ENCODE assay signal across 1 cellular context in genomic region chr5:603081-603998, GRCh38.
TF ChIP-seq lines count a peak whose summit lies in the region.

No MANE protein-coding gene starts in this region.

TF ChIP-seq in IMR-90, 13 proteins besides CTCF, POLR2A, EP300 and RAD21:
- TF ChIP-seq RFX5 (IDR thresholded peaks at IDR 0.05; ENCODE audit: low read depth, low read length), result no peak
- TF ChIP-seq CHD1 (IDR thresholded peaks at IDR 0.05; ENCODE audit: low read depth, low read length), result no peak
- TF ChIP-seq USF2 (IDR thresholded peaks at IDR 0.05; ENCODE audit: low read depth, low read length), result no peak
- no peak for TF ChIP-seq MXI1 (IDR thresholded peaks at IDR 0.05; ENCODE audit: borderline replicate concordance, low read depth, low read length)
- no peak for TF ChIP-seq ELK1 (IDR thresholded peaks at IDR 0.05; ENCODE audit: borderline replicate concordance, low read depth, low read length)
- no peak for TF ChIP-seq CEBPB (IDR thresholded peaks at IDR 0.05; ENCODE audit: low read depth, low read length)
- no peak for TF ChIP-seq MAZ (IDR thresholded peaks at IDR 0.05; ENCODE audit: borderline replicate concordance, low read depth, low read length)
- no peak for TF ChIP-seq MAFK (IDR thresholded peaks at IDR 0.05; ENCODE audit: low read depth, low read length)
- TF ChIP-seq SMC3 (IDR thresholded peaks at IDR 0.05; ENCODE audit: low read depth, low read length), result no peak
- TF ChIP-seq FOS (IDR thresholded peaks at IDR 0.05; ENCODE audit: low read depth, low read length), result no peak
